In the genomic region with DNA sequence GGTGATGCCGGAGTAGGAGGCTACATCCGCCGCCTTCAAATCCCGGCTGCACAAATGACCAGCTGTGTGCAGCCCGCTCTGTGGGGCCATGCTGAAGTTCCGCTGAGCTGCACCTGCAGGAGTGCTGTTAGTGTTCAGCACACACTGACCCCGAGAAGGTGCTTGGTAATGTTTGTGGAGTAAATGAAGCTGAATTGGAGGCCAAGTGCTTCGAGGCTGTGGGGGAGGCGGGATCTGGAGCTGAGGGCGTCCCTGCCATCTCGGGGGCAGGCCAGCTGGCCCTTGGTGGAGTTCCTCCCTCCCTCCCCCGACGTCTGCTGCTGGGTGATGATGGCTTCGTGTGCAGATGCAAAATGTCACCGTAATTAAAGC, we compare ENCODE assay signal across 1 cellular context.
TF ChIP-seq lines count a peak whose summit lies in the region.

No MANE protein-coding gene starts in this region.

TF ChIP-seq in H1, 55 proteins besides CTCF, POLR2A, EP300 and RAD21:
- TF ChIP-seq, protein P1, sequence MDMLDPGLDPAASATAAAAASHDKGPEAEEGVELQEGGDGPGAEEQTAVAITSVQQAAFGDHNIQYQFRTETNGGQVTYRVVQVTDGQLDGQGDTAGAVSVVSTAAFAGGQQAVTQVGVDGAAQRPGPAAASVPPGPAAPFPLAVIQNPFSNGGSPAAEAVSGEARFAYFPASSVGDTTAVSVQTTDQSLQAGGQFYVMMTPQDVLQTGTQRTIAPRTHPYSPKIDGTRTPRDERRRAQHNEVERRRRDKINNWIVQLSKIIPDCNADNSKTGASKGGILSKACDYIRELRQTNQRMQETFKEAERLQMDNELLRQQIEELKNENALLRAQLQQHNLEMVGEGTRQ (IDR thresholded peaks at IDR 0.05; ENCODE audit: low read length), result no peak
- TF ChIP-seq RFX5 (IDR thresholded peaks at IDR 0.05; ENCODE audit: borderline replicate concordance, low read depth, low read length) (no peak), EZH2 (IDR thresholded peaks at IDR 0.05; ENCODE audit: low read depth, low read length, severe bottlenecking) (no peak), TBP (IDR thresholded peaks at IDR 0.05; ENCODE audit: low read depth, low read length) (no peak), JUND (IDR thresholded peaks at IDR 0.05; ENCODE audit: low read length) (no peak), YY1 (IDR thresholded peaks at IDR 0.05; ENCODE audit: low read depth, low read length) (no peak), CHD7 (IDR thresholded peaks at IDR 0.05; ENCODE audit: insufficient replicate concordance, low read length) (no peak)
